8 cellular contexts compared by ENCODE assay signal in genomic region chr9:127921592-127922120, GRCh38. TPM values are rescaled to one million over a fixed set of nuclear protein-coding genes. Genes with fewer than 3 reads are reported as not detected.
DNase-seq lines count a peak whose midpoint lies in the region; ATAC-seq, FAIRE-seq and TF ChIP-seq lines count a peak whose summit lies in the region.

No MANE protein-coding gene starts in this region.

- peak overlapping the region; percentile 76 for H2AFZ ChIP-seq in endothelial cell of umbilical vein (ENCODE audit: low read depth, low read length)

- no peaks in the 10 kb centered on the region for H3K36me3 Mint-ChIP-seq in natural killer cell treated with Interleukin-12 subunit alpha and Interleukin-12 subunit beta and Interleukin-15 and Interleukin-18, amount 100 ng/mL, for 72 hours

- H3K79me2 ChIP-seq in endothelial cell of umbilical vein (ENCODE audit: control insufficient read depth, insufficient read depth, low read length) = peaks cover under 1% of the 10 kb centered on the region

- dilution Hi-C loops in endothelial cell of umbilical vein (cut with MboI; ENCODE audit: extremely low pct_ligation_motif_present, low sequenced_read_pairs) = no loop called here

- H3K9me3 ChIP-seq in endothelial cell of umbilical vein (replicated peaks; ENCODE audit: control insufficient read depth, insufficient read depth, low read length) (no peaks in the 10 kb centered on the region), stomach (no peaks in the 10 kb centered on the region)

- no peak for TF ChIP-seq POLR2A in endothelial cell of umbilical vein (IDR thresholded peaks at IDR 0.05; ENCODE audit: low read depth, low read length)
- TF ChIP-seq POLR2A in stomach (IDR thresholded peaks at IDR 0.05) = no peak

- peaks cover 13 to 15% of the 10 kb centered on the region in 2 donors for H3K27me3 Mint-ChIP-seq in natural killer cell treated with Interleukin-12 subunit alpha and Interleukin-12 subunit beta and Interleukin-15 and Interleukin-18, amount 100 ng/mL, for 72 hours

- TF ChIP-seq EP300 in stomach (IDR thresholded peaks at IDR 0.05) = no peak

- peak; percentile 88 for FAIRE-seq in endothelial cell of umbilical vein (lab: Jason Lieb, UNC)

- 13 to 18% (median 15%) methylated on average over 31 to 45 of the region's 45 CpGs for WGBS in stomach, 5 donors

- H3K4me1 Mint-ChIP-seq in natural killer cell treated with Interleukin-12 subunit alpha and Interleukin-12 subunit beta and Interleukin-15 and Interleukin-18, amount 100 ng/mL, for 72 hours (ENCODE audit: low read depth in 2 of 2) = peaks cover 29 to 33% of the 10 kb centered on the region in 2 donors

- H3K4me3 Mint-ChIP-seq in natural killer cell treated with Interleukin-12 subunit alpha and Interleukin-12 subunit beta and Interleukin-15 and Interleukin-18, amount 100 ng/mL, for 72 hours = peak overlapping the region; percentile 36

- POLR2A ChIA-PET in endothelial cell of umbilical vein (lab: Charles Lee) = interaction anchor here (0.6 kb wide), 1 partner anchor 27 kb away, joined by 3 read pairs; no protein-coding TSS in a partner anchor

- H3K36me3 ChIP-seq in endothelial cell of umbilical vein (ENCODE audit: control insufficient read depth in 2 of 2, extremely low read depth in 1 of 2, insufficient read depth in 2 of 2, low read length in 2 of 2) = no peaks in the 10 kb centered on the region
- H3K36me3 ChIP-seq in stomach = no peaks in the 10 kb centered on the region

- H3K9me3 Mint-ChIP-seq in natural killer cell treated with Interleukin-12 subunit alpha and Interleukin-12 subunit beta and Interleukin-15 and Interleukin-18, amount 100 ng/mL, for 72 hours = no peaks in the 10 kb centered on the region

- CTCF ChIA-PET in endothelial cell of umbilical vein (lab: Charles Lee) = interaction anchor here (0.6 to 4.5 kb wide), 32 partner anchors 8 to 707 kb away, joined by 3 to 38 read pairs (median 4); partner anchors contain the start of genes AK1, CDK9, ENG and PIP5KL1

- H3K9me1 ChIP-seq in endothelial cell of umbilical vein (replicated peaks; ENCODE audit: control insufficient read depth, extremely low read depth, insufficient read depth, low read length) = no peaks in the 10 kb centered on the region

- H3K27ac Mint-ChIP-seq in natural killer cell treated with Interleukin-12 subunit alpha and Interleukin-12 subunit beta and Interleukin-15 and Interleukin-18, amount 100 ng/mL, for 72 hours = no peak overlapping the region

- no peak overlapping the region for H3K27ac ChIP-seq in endothelial cell of umbilical vein (ENCODE audit: insufficient read depth, low read depth, low read length)
- H3K27ac ChIP-seq in stomach = no peak overlapping the region

- no TSS peak for BruUV-seq in endothelial cell of umbilical vein (replicated peaks; lab: Mats Ljungman, UMichigan)

- H3K9ac ChIP-seq in endothelial cell of umbilical vein (replicated peaks; ENCODE audit: extremely low read depth, insufficient read depth, low read length) = no peak overlapping the region

- ATAC-seq in natural killer cell treated with Interleukin-12 subunit alpha and Interleukin-12 subunit beta and Interleukin-15 and Interleukin-18, amount 100 ng/mL, for 72 hours = peak; percentile 56 to 57

- no peak overlapping the region for H3K4me3 ChIP-seq in endothelial cell of umbilical vein (replicated peaks in 1 of 3; ENCODE audit: insufficient read depth in 1 of 3, low read depth in 1 of 3, low read length in 3 of 3)
- peak overlapping the region in 3 of 4 donors; percentile 7 to 31 (median 13) for H3K4me3 ChIP-seq in stomach

- DNase-seq in NCI-H82 (lab: John Stamatoyannopoulos, UW) (peak; percentile 62), NCI-H82 treated with DMSO at 0.1 percent for 48 hours (lab: John Stamatoyannopoulos, UW; ENCODE audit: unreplicated experiment) (no peak), NCI-H2196 (lab: John Stamatoyannopoulos, UW; ENCODE audit: unreplicated experiment) (peak; percentile 64), endothelial cell of umbilical vein (ENCODE audit: low read depth, low spot score) (peak; percentile 47), stomach (peak; percentile 81), foreskin melanocyte (no peak)
- peak; percentile 79 for DNase-seq in activated CD8-positive, alpha-beta memory T cell treated with anti-CD3 and anti-CD28 coated beads, Interleukin-2, amount 50 U/mL, for 4 hours
- peak; percentile 82 for DNase-seq in natural killer cell treated with Interleukin-12 subunit alpha and Interleukin-12 subunit beta and Interleukin-15 and Interleukin-18, amount 100 ng/mL, for 72 hours (ENCODE audit: low spot score)

- H3K4me1 ChIP-seq in endothelial cell of umbilical vein (ENCODE audit: control insufficient read depth, extremely low read depth, insufficient read depth, low read length) (peaks cover 22% of the 10 kb centered on the region), stomach (peaks cover 33 to 51% (median 40%) of the 10 kb centered on the region in 4 donors)

- no peaks in the 10 kb centered on the region for H4K20me1 ChIP-seq in endothelial cell of umbilical vein (replicated peaks; ENCODE audit: control insufficient read depth, extremely low read depth, insufficient read depth, low read length)

- intact Hi-C loops in endothelial cell of umbilical vein (cut with micrococcal nuclease) = loop anchor here (1.0 kb wide), 2 partner anchors 186 to 331 kb away; partner anchors contain the start of gene TOR2A
- intact Hi-C loops in stomach (cut with DNase I; ENCODE audit: low total_unique reads) = loop anchor here (5.0 kb wide), 1 partner anchor 329 kb away; no protein-coding TSS in a partner anchor

- H3K27me3 ChIP-seq in endothelial cell of umbilical vein (ENCODE audit: control insufficient read depth in 2 of 2, insufficient read depth in 2 of 2, low read length in 2 of 2) (peaks cover 0 to under 1% of the 10 kb centered on the region in 2 experiments), stomach (peaks cover 0 to 29% (median 5%) of the 10 kb centered on the region in 3 donors)

- TF ChIP-seq CTCF in endothelial cell of umbilical vein (IDR thresholded peaks at IDR 0.05; ENCODE audit: extremely low read depth in 1 of 2, insufficient read depth in 1 of 2, low read depth in 1 of 2, low read length in 2 of 2) (peak; percentile 94 to 95), stomach (IDR thresholded peaks at IDR 0.05) (peak in 5 of 7 experiments; percentile 93 to 99 (median 96))

- peak overlapping the region; percentile 27 for H3K4me2 ChIP-seq in endothelial cell of umbilical vein (ENCODE audit: insufficient read depth, low read length)

RNA-seq across cellular contexts. Expression of gene ST6GALNAC4, which starts 4.8 kb away (rescaled TPM):
- total RNA-seq in endothelial cell of umbilical vein (38.1 and 45.9 TPM in 2 replicates), stomach (10 to 100 TPM in 3 of 5 donors, 1 to 10 TPM in 2; 3.7 to 33.6 (median 14.5) TPM)
- polyA plus RNA-seq in endothelial cell of umbilical vein (85.3 and 108 TPM in 2 replicates), stomach (10 to 100 TPM; 10.5 to 14.2 (median 11.8) TPM)
- 44.2 and 64.3 TPM in 2 replicates for polyA plus RNA-seq in endothelial cell of umbilical vein (2011; cell fraction: cytosol; rRNA removed)
- polyA plus RNA-seq in endothelial cell of umbilical vein (2011; cell fraction: nucleus; rRNA removed) = 38.1 and 41.5 TPM in 2 replicates
- polyA plus RNA-seq in endothelial cell of umbilical vein (2012) = 39.9 and 49.4 TPM in 2 replicates
- 38.1 and 51.5 TPM in 2 replicates for polyA minus RNA-seq in endothelial cell of umbilical vein
- 129 TPM for polyA minus RNA-seq in endothelial cell of umbilical vein (2011; cell fraction: cytosol; rRNA and poly(A)+ RNA removed)
- 19.7 and 26.7 TPM in 2 replicates for polyA minus RNA-seq in endothelial cell of umbilical vein (2011; cell fraction: nucleus; rRNA and poly(A)+ RNA removed)
- 10 to 100 TPM; 17.5 to 44.5 TPM for total RNA-seq in natural killer cell treated with Interleukin-12 subunit alpha and Interleukin-12 subunit beta and Interleukin-15 and Interleukin-18, amount 100 ng/mL, for 72 hours

RNA-seq across cellular contexts. Expression of gene PIP5KL1, which starts 8.9 kb away (rescaled TPM):
- total RNA-seq in endothelial cell of umbilical vein (2.9 and 3.8 TPM in 2 replicates), stomach (10 to 100 TPM in 3 of 5 donors, under 1 TPM in 1, not detected in 1; 0.55 to 98.0 (median 19.1) TPM)
- polyA plus RNA-seq in endothelial cell of umbilical vein (1.5 and 2.3 TPM in 2 replicates), stomach (1 to 10 TPM in 2 of 3 donors, under 1 TPM in 1; 0.50 to 3.3 (median 2.3) TPM)
- polyA plus RNA-seq in endothelial cell of umbilical vein (2011; cell fraction: cytosol; rRNA removed) = 0.28 and 0.87 TPM in 2 replicates
- polyA plus RNA-seq in endothelial cell of umbilical vein (2011; cell fraction: nucleus; rRNA removed) = 5.1 and 6.2 TPM in 2 replicates
- 0.56 and 1.3 TPM in 2 replicates for polyA plus RNA-seq in endothelial cell of umbilical vein (2012)
- polyA minus RNA-seq in endothelial cell of umbilical vein = 0.42 and 0.83 TPM in 2 replicates
- polyA minus RNA-seq in endothelial cell of umbilical vein (2011; cell fraction: cytosol; rRNA and poly(A)+ RNA removed) = 4.0 TPM
- 1.6 and 1.8 TPM in 2 replicates for polyA minus RNA-seq in endothelial cell of umbilical vein (2011; cell fraction: nucleus; rRNA and poly(A)+ RNA removed)
- 1 to 10 TPM; 2.7 to 3.7 TPM for total RNA-seq in natural killer cell treated with Interleukin-12 subunit alpha and Interleukin-12 subunit beta and Interleukin-15 and Interleukin-18, amount 100 ng/mL, for 72 hours

RNA-seq across cellular contexts. Expression of gene DPM2, which starts 16.0 kb away (rescaled TPM):
- total RNA-seq in endothelial cell of umbilical vein = 41.9 and 47.9 TPM in 2 replicates
- polyA plus RNA-seq in endothelial cell of umbilical vein = 63.9 and 85.0 TPM in 2 replicates
- 45.5 and 45.9 TPM in 2 replicates for polyA plus RNA-seq in endothelial cell of umbilical vein (2011; cell fraction: cytosol; rRNA removed)
- polyA plus RNA-seq in endothelial cell of umbilical vein (2011; cell fraction: nucleus; rRNA removed) = 31.6 and 39.0 TPM in 2 replicates
- polyA plus RNA-seq in endothelial cell of umbilical vein (2012) = 38.9 and 45.4 TPM in 2 replicates
- 39.8 and 52.5 TPM in 2 replicates for polyA minus RNA-seq in endothelial cell of umbilical vein
- 59.2 TPM for polyA minus RNA-seq in endothelial cell of umbilical vein (2011; cell fraction: cytosol; rRNA and poly(A)+ RNA removed)
- polyA minus RNA-seq in endothelial cell of umbilical vein (2011; cell fraction: nucleus; rRNA and poly(A)+ RNA removed) = 26.8 and 33.0 TPM in 2 replicates
- 10 to 100 TPM; 47.9 to 74.4 TPM for total RNA-seq in natural killer cell treated with Interleukin-12 subunit alpha and Interleukin-12 subunit beta and Interleukin-15 and Interleukin-18, amount 100 ng/mL, for 72 hours
- 10 to 100 TPM in 4 of 5 donors, 1 to 10 TPM in 1; 1.7 to 98.2 (median 55.4) TPM for total RNA-seq in stomach
- 10 to 100 TPM; 27.0 to 38.0 (median 32.5) TPM for polyA plus RNA-seq in stomach

RNA-seq across cellular contexts. Expression of gene ST6GALNAC6, which starts 22.3 kb away (rescaled TPM):
- total RNA-seq in endothelial cell of umbilical vein (43.0 and 43.5 TPM in 2 replicates), stomach (100 to 1,000 TPM in 2 of 5 donors, 10 to 100 TPM in 3; 18.0 to 145 (median 92.4) TPM)
- polyA plus RNA-seq in endothelial cell of umbilical vein (78.9 and 93.6 TPM in 2 replicates), stomach (10 to 100 TPM; 32.8 to 63.8 (median 42.2) TPM)
- polyA plus RNA-seq in endothelial cell of umbilical vein (2011; cell fraction: cytosol; rRNA removed) = 43.5 and 55.9 TPM in 2 replicates
- 78.4 and 100.0 TPM in 2 replicates for polyA plus RNA-seq in endothelial cell of umbilical vein (2011; cell fraction: nucleus; rRNA removed)
- polyA plus RNA-seq in endothelial cell of umbilical vein (2012) = 27.3 and 41.2 TPM in 2 replicates
- 50.1 and 50.4 TPM in 2 replicates for polyA minus RNA-seq in endothelial cell of umbilical vein
- polyA minus RNA-seq in endothelial cell of umbilical vein (2011; cell fraction: cytosol; rRNA and poly(A)+ RNA removed) = 17.7 TPM
- 20.0 and 24.0 TPM in 2 replicates for polyA minus RNA-seq in endothelial cell of umbilical vein (2011; cell fraction: nucleus; rRNA and poly(A)+ RNA removed)
- total RNA-seq in natural killer cell treated with Interleukin-12 subunit alpha and Interleukin-12 subunit beta and Interleukin-15 and Interleukin-18, amount 100 ng/mL, for 72 hours = 10 to 100 TPM; 53.4 to 67.2 TPM

RNA-seq across cellular contexts. Expression of gene AK1, which starts 44.2 kb away (rescaled TPM):
- 113 and 115 TPM in 2 replicates for total RNA-seq in endothelial cell of umbilical vein
- polyA plus RNA-seq in endothelial cell of umbilical vein = 148 and 157 TPM in 2 replicates
- polyA plus RNA-seq in endothelial cell of umbilical vein (2011; cell fraction: cytosol; rRNA removed) = 189 and 191 TPM in 2 replicates
- polyA plus RNA-seq in endothelial cell of umbilical vein (2011; cell fraction: nucleus; rRNA removed) = 108 and 134 TPM in 2 replicates
- 173 and 181 TPM in 2 replicates for polyA plus RNA-seq in endothelial cell of umbilical vein (2012)
- 33.5 and 35.7 TPM in 2 replicates for polyA minus RNA-seq in endothelial cell of umbilical vein
- polyA minus RNA-seq in endothelial cell of umbilical vein (2011; cell fraction: cytosol; rRNA and poly(A)+ RNA removed) = 36.3 TPM
- 5.2 TPM in 2 replicates for polyA minus RNA-seq in endothelial cell of umbilical vein (2011; cell fraction: nucleus; rRNA and poly(A)+ RNA removed)
- 10 to 100 TPM; 11.5 to 13.0 TPM for total RNA-seq in natural killer cell treated with Interleukin-12 subunit alpha and Interleukin-12 subunit beta and Interleukin-15 and Interleukin-18, amount 100 ng/mL, for 72 hours
- total RNA-seq in stomach = 10 to 100 TPM in 3 of 5 donors, 1 to 10 TPM in 1, not detected in 1; 7.2 to 88.3 (median 39.8) TPM
- 10 to 100 TPM; 64.4 to 92.1 (median 89.7) TPM for polyA plus RNA-seq in stomach

Comparison
In these comparisons a context has a peak if more than half of its experiments do, and no peak if none do; other contexts are left out.
1. DNase-seq: peak in NCI-H82 (single experiment), NCI-H2196 (single experiment), activated CD8-positive, alpha-beta memory T cell treated with anti-CD3 and anti-CD28 coated beads, Interleukin-2, amount 50 U/mL, for 4 hours (single experiment), endothelial cell of umbilical vein (single experiment), natural killer cell treated with Interleukin-12 subunit alpha and Interleukin-12 subunit beta and Interleukin-15 and Interleukin-18, amount 100 ng/mL, for 72 hours (single experiment) and stomach (single experiment); none in NCI-H82 treated with DMSO at 0.1 percent for 48 hours (single experiment) and foreskin melanocyte (single experiment).
2. H3K4me3 ChIP-seq: peak in stomach (3 of 4); none in endothelial cell of umbilical vein (0 of 3).